ENCODE assay signal across 8 cellular contexts in the genomic region with DNA sequence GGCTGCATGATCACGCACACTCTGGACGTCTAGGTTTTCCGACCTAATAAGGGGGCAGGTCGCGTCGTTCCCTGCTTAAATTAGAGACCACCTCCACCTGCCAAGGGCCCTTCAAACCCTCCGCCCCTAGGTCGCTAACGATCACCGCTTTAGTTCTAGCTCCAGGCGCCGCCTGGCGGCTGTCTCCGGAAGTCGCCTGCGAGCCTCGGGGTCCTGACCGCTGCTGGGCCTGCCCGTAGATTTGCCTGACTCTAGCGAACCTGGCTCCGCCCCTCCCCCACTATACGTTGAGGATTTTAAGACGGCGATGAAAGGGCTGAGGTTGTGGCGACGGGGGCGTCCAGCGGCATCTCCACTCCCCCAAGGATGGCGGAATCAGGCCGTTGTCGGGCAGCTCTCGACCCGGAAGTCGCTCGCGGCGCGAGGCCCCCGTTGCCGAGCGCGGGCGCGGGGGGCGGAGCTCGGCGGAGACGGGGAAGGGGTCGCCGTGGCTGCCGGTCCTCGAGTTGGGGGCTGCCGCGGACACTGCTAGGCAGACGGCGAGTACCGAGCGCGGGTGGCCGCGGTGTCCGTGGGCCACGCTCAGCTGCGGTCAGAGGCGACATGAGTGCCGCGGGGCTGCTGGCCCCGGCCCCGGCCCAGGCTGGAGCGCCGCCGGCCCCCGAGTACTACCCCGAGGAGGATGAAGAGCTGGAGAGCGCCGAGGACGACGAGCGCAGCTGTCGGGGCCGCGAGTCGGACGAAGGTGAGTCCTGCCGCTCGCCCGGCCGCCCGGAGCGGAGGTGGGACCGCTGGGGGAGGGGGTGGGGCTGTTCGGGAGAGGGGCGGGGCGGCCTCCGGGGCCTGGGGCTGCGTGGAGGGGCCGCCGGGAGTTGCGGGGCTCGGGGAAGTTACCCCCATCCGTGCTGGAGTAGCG. TPM values are rescaled to one million over a fixed set of nuclear protein-coding genes. Genes with fewer than 3 reads are reported as not detected.
A peak's percentile ranks its signal among the peaks of the same experiment; 100 is the strongest.
DNase-seq lines count a peak whose midpoint lies in the region; ATAC-seq, FAIRE-seq and TF ChIP-seq lines count a peak whose summit lies in the region.

A gene with protein sequence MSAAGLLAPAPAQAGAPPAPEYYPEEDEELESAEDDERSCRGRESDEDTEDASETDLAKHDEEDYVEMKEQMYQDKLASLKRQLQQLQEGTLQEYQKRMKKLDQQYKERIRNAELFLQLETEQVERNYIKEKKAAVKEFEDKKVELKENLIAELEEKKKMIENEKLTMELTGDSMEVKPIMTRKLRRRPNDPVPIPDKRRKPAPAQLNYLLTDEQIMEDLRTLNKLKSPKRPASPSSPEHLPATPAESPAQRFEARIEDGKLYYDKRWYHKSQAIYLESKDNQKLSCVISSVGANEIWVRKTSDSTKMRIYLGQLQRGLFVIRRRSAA (plus strand): TSS at position 467 of the 916 bp plus-strand sequence. CDS start 137 bp downstream, at position 604.

- dilution Hi-C loops in keratinocyte (cut with MboI; ENCODE audit: extremely low pct_ligation_motif_present, low sequenced_read_pairs) = no loop called here

- peak within 1 kb of the TSS; percentile 92 for H3K4me3 Mint-ChIP-seq in activated CD4-positive, alpha-beta T cell treated with anti-CD3 and anti-CD28 coated beads for 36 hours

- intact Hi-C loops in activated CD4-positive, alpha-beta T cell treated with anti-CD3 and anti-CD28 coated beads for 36 hours (cut with DNase I, micrococcal nuclease) = loop anchor here (1.0 to 10.0 kb wide), 16 partner anchors 69 to 1741 kb away; partner anchors contain the start of genes PEBP1 (in 2 of the 2), WSB2 (in 2 of the 2), BICDL1 (in 1 of the 2) and FBXO21 (in 1 of the 2)

- peak within 1 kb of the TSS; percentile 93 for H3K9ac ChIP-seq in keratinocyte (ENCODE audit: control insufficient read depth, extremely low read depth, insufficient read depth, low read length)

- ATAC-seq in HG03097 (IDR thresholded peaks at IDR 0.05; ENCODE audit: low FRiP score, unreplicated experiment) (peak; percentile 34), HG02840 (IDR thresholded peaks at IDR 0.05; ENCODE audit: low FRiP score, unreplicated experiment) (no peak)
- peak; percentile 15 for ATAC-seq in activated CD4-positive, alpha-beta T cell treated with anti-CD3 and anti-CD28 coated beads for 36 hours

- H3K9me3 ChIP-seq in keratinocyte (ENCODE audit: control insufficient read depth, low read depth, low read length) = no peaks in the 10 kb centered on the region

- peak within 1 kb of the TSS; percentile 98 for H3K4me2 ChIP-seq in keratinocyte (ENCODE audit: control insufficient read depth, extremely low read depth, insufficient read depth, low read depth, low read length)

- H2AFZ ChIP-seq in keratinocyte (ENCODE audit: control insufficient read depth, low read length) = peak within 1 kb of the TSS; percentile 95

- peak within 1 kb of the TSS; percentile 99 for H3K27ac Mint-ChIP-seq in activated CD4-positive, alpha-beta T cell treated with anti-CD3 and anti-CD28 coated beads for 36 hours

- peaks cover 48% of the 10 kb centered on the region for H3K79me2 ChIP-seq in keratinocyte (ENCODE audit: control insufficient read depth, insufficient read depth, low read length)

- H3K27me3 ChIP-seq in keratinocyte (ENCODE audit: control insufficient read depth, extremely low read depth, insufficient read depth, low read length) = no peaks in the 10 kb centered on the region

- no peaks in the 10 kb centered on the region for H3K9me1 ChIP-seq in keratinocyte (ENCODE audit: control insufficient read depth, extremely low read depth, insufficient read depth, low read length)

- H3K36me3 ChIP-seq in keratinocyte (ENCODE audit: control insufficient read depth in 2 of 2, extremely low read depth in 1 of 2, insufficient read depth in 2 of 2, low read length in 2 of 2) = peaks cover 0 to 6% of the 10 kb centered on the region in 2 experiments

- DNase-seq in NCI-H524 (lab: John Stamatoyannopoulos, UW) (peak; percentile 76 to 83), cerebellum (ENCODE audit: low spot score) (peak; percentile 91), keratinocyte (ENCODE audit: low read depth, low spot score) (no peak)
- peak; percentile 95 for DNase-seq in activated CD4-positive, alpha-beta T cell treated with anti-CD3 and anti-CD28 coated beads for 36 hours
- DNase-seq in stimulated activated CD4-positive, alpha-beta T cell treated with anti-CD3 and anti-CD28 coated beads, Interleukin-12 subunit alpha, Interleukin-12 subunit beta, amount 100 ng/mL, for 48 hours (ENCODE audit: low read depth in 2 of 3, low spot score in 1 of 3) = peak; percentile 87 to 97 (median 90)

- H3K9me3 Mint-ChIP-seq in activated CD4-positive, alpha-beta T cell treated with anti-CD3 and anti-CD28 coated beads for 36 hours (ENCODE audit: low read depth) = no peaks in the 10 kb centered on the region

- H3K27ac ChIP-seq in keratinocyte (ENCODE audit: control insufficient read depth, insufficient read depth, low read length) = peak within 1 kb of the TSS; percentile 95

- peak within 1 kb of the TSS; percentile 99 for H3K4me3 ChIP-seq in GM08714 (ENCODE audit: low read length)
- peak within 1 kb of the TSS; percentile 90 to 94 (median 92) for H3K4me3 ChIP-seq in keratinocyte (ENCODE audit: control insufficient read depth in 2 of 3, extremely low read depth in 1 of 3, insufficient read depth in 2 of 3, low read depth in 1 of 3, low read length in 3 of 3)

- no peaks in the 10 kb centered on the region for H3K27me3 Mint-ChIP-seq in activated CD4-positive, alpha-beta T cell treated with anti-CD3 and anti-CD28 coated beads for 36 hours

- peaks cover 7% of the 10 kb centered on the region for H3K36me3 Mint-ChIP-seq in activated CD4-positive, alpha-beta T cell treated with anti-CD3 and anti-CD28 coated beads for 36 hours (ENCODE audit: low read depth)

- peaks cover 32% of the 10 kb centered on the region for H3K4me1 Mint-ChIP-seq in activated CD4-positive, alpha-beta T cell treated with anti-CD3 and anti-CD28 coated beads for 36 hours

- FAIRE-seq in keratinocyte (lab: Jason Lieb, UNC) = no peak

- POLR2A ChIA-PET in activated CD4-positive, alpha-beta T cell treated with anti-CD3 and anti-CD28 coated beads for 36 hours (lab: Charles Lee) = interaction anchor here (0.6 to 1.3 kb wide), 5 partner anchors 17 to 241 kb away, joined by 3 to 6 read pairs (median 3); partner anchors contain the start of gene PEBP1

- H3K4me1 ChIP-seq in keratinocyte (ENCODE audit: control insufficient read depth, extremely low read depth, insufficient read depth, low read length) = peaks cover 27% of the 10 kb centered on the region

- H4K20me1 ChIP-seq in keratinocyte (ENCODE audit: control insufficient read depth, extremely low read depth, insufficient read depth, low read length) = peaks cover 3% of the 10 kb centered on the region

- CTCF ChIA-PET in activated CD4-positive, alpha-beta T cell treated with anti-CD3 and anti-CD28 coated beads for 36 hours (lab: Charles Lee) = interaction anchor here (0.5 to 6.4 kb wide), 49 partner anchors 8 to 1290 kb away, joined by 3 to 102 read pairs (median 4); partner anchors contain the start of genes PEBP1, RFC5 and WSB2

- peak; percentile 89 to 96 (median 94) for TF ChIP-seq CTCF in keratinocyte (optimal IDR thresholded peaks at IDR 0.05 in 1 of 3, IDR thresholded peaks at IDR 0.05 in 1 of 3, conservative IDR thresholded peaks at IDR 0.05 in 1 of 3; ENCODE audit: extremely low read depth in 1 of 3, insufficient read depth in 2 of 3, low read length in 3 of 3)

RNA-seq across cellular contexts. Expression of the gene that starts here (rescaled TPM):
- 10 to 100 TPM; 18.7 to 19.1 TPM for total RNA-seq in activated CD4-positive, alpha-beta T cell treated with anti-CD3 and anti-CD28 coated beads for 36 hours
- 51.9 TPM for total RNA-seq in cerebellum
- 23.5 to 32.4 TPM (median 27.1 TPM) in 3 replicates for polyA plus RNA-seq in keratinocyte
- 32.0 TPM for polyA plus RNA-seq in keratinocyte (2011; ENCODE audit: low read depth)
- 19.7 and 27.9 TPM in 2 replicates for polyA plus RNA-seq in keratinocyte (2011; cell fraction: cytosol; rRNA removed)
- 29.8 and 32.0 TPM in 2 replicates for polyA plus RNA-seq in keratinocyte (2011; cell fraction: nucleus; rRNA removed)
- polyA plus RNA-seq in keratinocyte (2012; ENCODE audit: low replicate concordance) = 15.3 and 19.1 TPM in 2 replicates
- 23.0 to 39.6 TPM (median 24.6 TPM) in 3 replicates for polyA minus RNA-seq in keratinocyte
- 23.2 TPM for polyA minus RNA-seq in keratinocyte (2011; cell fraction: cytosol; rRNA and poly(A)+ RNA removed)
- 16.6 and 33.3 TPM in 2 replicates for polyA minus RNA-seq in keratinocyte (2011; cell fraction: nucleus; rRNA and poly(A)+ RNA removed)
